Comparison of ENCODE assay signal across 1 cellular context in the genomic region with DNA sequence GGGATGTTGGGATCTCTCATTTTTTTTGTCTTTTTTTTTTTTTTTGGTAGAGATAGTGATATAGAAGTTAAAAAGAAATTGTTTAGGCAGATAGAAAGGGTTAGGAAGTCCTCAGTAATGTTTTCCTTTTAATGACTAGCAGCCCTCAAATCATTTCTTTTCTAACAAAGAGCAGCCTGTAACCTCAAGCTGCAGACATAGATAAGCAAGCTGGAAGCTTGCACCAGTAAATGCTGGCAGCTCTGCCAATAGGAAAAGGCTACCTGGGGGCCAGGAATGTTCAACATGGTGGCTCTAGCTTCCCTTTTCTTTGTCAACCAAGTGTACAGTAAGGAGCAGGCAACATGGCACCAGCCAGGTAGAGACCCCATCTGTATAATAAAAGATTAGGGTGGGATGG.
TF ChIP-seq lines count a peak whose summit lies in the region.

No MANE protein-coding gene starts in this region.

TF ChIP-seq in K562, 482 proteins besides CTCF, POLR2A, EP300 and RAD21 (continued from another document):
- TF ChIP-seq ZNF398 (CRISPR knock-in tag; IDR thresholded peaks at IDR 0.05) (no peak), SRSF9 (IDR thresholded peaks at IDR 0.05; ENCODE audit: borderline replicate concordance, low read depth, low read length) (no peak), CBFA2T3 (IDR thresholded peaks at IDR 0.05) (peak; percentile 62), ZNF277 (CRISPR knock-in tag; IDR thresholded peaks at IDR 0.05; ENCODE audit: borderline replicate concordance) (no peak), CBX1 (IDR thresholded peaks at IDR 0.05; ENCODE audit: low read depth) (no peak), ZNF436 (CRISPR knock-in tag; IDR thresholded peaks at IDR 0.05) (no peak), ZNF146 (CRISPR knock-in tag; IDR thresholded peaks at IDR 0.05; ENCODE audit: unreplicated experiment) (no peak), TCF3 (CRISPR knock-in tag; IDR thresholded peaks at IDR 0.05) (peak; percentile 74), RUNX1 (IDR thresholded peaks at IDR 0.05; ENCODE audit: low read depth) (no peak), CHD2 (IDR thresholded peaks at IDR 0.05; ENCODE audit: low read depth, low read length) (no peak), MIER1 (IDR thresholded peaks at IDR 0.05; ENCODE audit: low read depth) (no peak), SOX6 (IDR thresholded peaks at IDR 0.05) (peak; percentile 42; the same call in 1 of the 2 replicates), ARID1B (IDR thresholded peaks at IDR 0.05) (peak; percentile 71), SREBF2 (CRISPR knock-in tag; IDR thresholded peaks at IDR 0.05) (no peak), TAL1 (IDR thresholded peaks at IDR 0.05) (peak; percentile 64), MAFK (IDR thresholded peaks at IDR 0.05; ENCODE audit: low read length) (no peak), CBFA2T2 (conservative IDR thresholded peaks at IDR 0.05) (peak; percentile 29), HNRNPUL1 (IDR thresholded peaks at IDR 0.05; ENCODE audit: low read length) (no peak)
- TF ChIP-seq, protein P1, sequence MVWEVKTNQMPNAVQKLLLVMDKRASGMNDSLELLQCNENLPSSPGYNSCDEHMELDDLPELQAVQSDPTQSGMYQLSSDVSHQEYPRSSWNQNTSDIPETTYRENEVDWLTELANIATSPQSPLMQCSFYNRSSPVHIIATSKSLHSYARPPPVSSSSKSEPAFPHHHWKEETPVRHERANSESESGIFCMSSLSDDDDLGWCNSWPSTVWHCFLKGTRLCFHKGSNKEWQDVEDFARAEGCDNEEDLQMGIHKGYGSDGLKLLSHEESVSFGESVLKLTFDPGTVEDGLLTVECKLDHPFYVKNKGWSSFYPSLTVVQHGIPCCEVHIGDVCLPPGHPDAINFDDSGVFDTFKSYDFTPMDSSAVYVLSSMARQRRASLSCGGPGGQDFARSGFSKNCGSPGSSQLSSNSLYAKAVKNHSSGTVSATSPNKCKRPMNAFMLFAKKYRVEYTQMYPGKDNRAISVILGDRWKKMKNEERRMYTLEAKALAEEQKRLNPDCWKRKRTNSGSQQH (CRISPR knock-in tag; IDR thresholded peaks at IDR 0.05) = no peak
- TF ChIP-seq, protein P2, sequence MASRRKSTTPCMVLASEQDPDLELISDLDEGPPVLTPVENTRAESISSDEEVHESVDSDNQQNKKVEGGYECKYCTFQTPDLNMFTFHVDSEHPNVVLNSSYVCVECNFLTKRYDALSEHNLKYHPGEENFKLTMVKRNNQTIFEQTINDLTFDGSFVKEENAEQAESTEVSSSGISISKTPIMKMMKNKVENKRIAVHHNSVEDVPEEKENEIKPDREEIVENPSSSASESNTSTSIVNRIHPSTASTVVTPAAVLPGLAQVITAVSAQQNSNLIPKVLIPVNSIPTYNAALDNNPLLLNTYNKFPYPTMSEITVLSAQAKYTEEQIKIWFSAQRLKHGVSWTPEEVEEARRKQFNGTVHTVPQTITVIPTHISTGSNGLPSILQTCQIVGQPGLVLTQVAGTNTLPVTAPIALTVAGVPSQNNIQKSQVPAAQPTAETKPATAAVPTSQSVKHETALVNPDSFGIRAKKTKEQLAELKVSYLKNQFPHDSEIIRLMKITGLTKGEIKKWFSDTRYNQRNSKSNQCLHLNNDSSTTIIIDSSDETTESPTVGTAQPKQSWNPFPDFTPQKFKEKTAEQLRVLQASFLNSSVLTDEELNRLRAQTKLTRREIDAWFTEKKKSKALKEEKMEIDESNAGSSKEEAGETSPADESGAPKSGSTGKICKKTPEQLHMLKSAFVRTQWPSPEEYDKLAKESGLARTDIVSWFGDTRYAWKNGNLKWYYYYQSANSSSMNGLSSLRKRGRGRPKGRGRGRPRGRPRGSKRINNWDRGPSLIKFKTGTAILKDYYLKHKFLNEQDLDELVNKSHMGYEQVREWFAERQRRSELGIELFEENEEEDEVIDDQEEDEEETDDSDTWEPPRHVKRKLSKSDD (conservative IDR thresholded peaks at IDR 0.05; ENCODE audit: low read length) = no peak
